In the genomic region with DNA sequence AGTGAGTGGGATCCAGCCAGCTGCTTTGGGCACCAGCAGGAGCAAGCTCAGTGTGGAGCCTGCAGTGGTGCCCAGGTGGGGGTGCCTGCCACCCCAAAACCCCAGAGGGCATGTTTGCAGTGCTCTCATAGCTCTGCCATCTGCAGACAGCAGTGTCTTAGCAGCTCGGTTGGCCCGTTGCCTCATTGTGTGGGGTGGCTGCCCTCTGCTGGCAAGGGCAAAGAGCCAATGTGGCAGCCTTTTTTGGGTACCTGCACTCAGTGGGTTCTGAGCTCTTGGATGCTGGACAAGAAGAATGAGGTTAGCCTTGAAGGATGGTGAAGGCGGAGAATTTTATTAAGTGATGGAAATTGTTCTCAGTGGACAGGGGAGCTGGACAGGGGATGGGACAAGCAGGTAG, we compare ENCODE assay signal across 1 cellular context.
TF ChIP-seq lines count a peak whose summit lies in the region.

No MANE protein-coding gene starts in this region.

TF ChIP-seq in SK-N-SH treated with all-trans-retinoic acid at 6 μM for 48 hours, 23 proteins besides CTCF, POLR2A, EP300 and RAD21 (continued from another document):
- TF ChIP-seq SNAI2 (CRISPR knock-in tag; IDR thresholded peaks at IDR 0.05): no peak
- no peak for TF ChIP-seq ZNF565 (CRISPR knock-in tag; conservative IDR thresholded peaks at IDR 0.05; ENCODE audit: low read depth)
- TF ChIP-seq GLIS3 (CRISPR knock-in tag; IDR thresholded peaks at IDR 0.05): no peak
- no peak for TF ChIP-seq ZFP3 (CRISPR knock-in tag; IDR thresholded peaks at IDR 0.05)
